13 cellular contexts compared by ENCODE assay signal in genomic region chr5:158422653-158423505, GRCh38.
"Had no signal": no experiment of that assay in that cellular context is flagged by ENCODE, and none has a peak within 500 bp of the region (broad histone marks: within the 10 kb centered on the region; RNA-seq: fewer than 3 reads in every experiment).

No MANE protein-coding gene starts in this region.

- H3K36me3 ChIP-seq: right lobe of liver had no signal

- FAIRE-seq: urothelium cell line had no signal

- H3K27ac ChIP-seq: right lobe of liver had no signal

- H3K27me3 Mint-ChIP-seq: dendritic cell treated with granulocyte-macrophage colony-stimulating factor and Interleukin-4, amounts not matched to agents 40 ng/mL and 50 ng/mL, for 4 days; naive B cell had no signal

- H3K9me3 Mint-ChIP-seq: dendritic cell treated with granulocyte-macrophage colony-stimulating factor and Interleukin-4, amounts not matched to agents 40 ng/mL and 50 ng/mL, for 4 days had no signal

- H3K27ac Mint-ChIP-seq: dendritic cell treated with granulocyte-macrophage colony-stimulating factor and Interleukin-4, amounts not matched to agents 40 ng/mL and 50 ng/mL, for 4 days; naive B cell had no signal

- H3K4me3 ChIP-seq: right lobe of liver had no signal

- H3K36me3 Mint-ChIP-seq: brain, naive B cell had no signal

- H3K27me3 ChIP-seq: right lobe of liver had no signal

- DNase-seq: activated CD4-positive, alpha-beta T cell treated with anti-CD3 and anti-CD28 coated beads, Interleukin-2, amount 50 U/mL, for 1 hour; activated CD4-positive, CD25-positive, alpha-beta regulatory T cell; activated naive CD4-positive, alpha-beta T cell treated with anti-CD3 and anti-CD28 coated beads, Interleukin-2, amount 50 U/mL, for 16 hours; cerebellar nuclear complex; glutamatergic neuron; islet precursor cell; naive B cell; right lobe of liver; stimulated activated CD4-positive, alpha-beta T cell treated with anti-CD3 and anti-CD28 coated beads, Interleukin-2, amount 100 ng/mL, for 48 hours; stimulated activated naive CD4-positive, alpha-beta T cell treated with Interleukin-2 at 50 U/mL for 16 hours had no signal

- H3K4me1 ChIP-seq: right lobe of liver had no signal

- H3K9me3 ChIP-seq: right lobe of liver had no signal

- H3K4me3 Mint-ChIP-seq: brain; dendritic cell treated with granulocyte-macrophage colony-stimulating factor and Interleukin-4, amounts not matched to agents 40 ng/mL and 50 ng/mL, for 4 days; naive B cell had no signal
